Comparison of ENCODE assay signal across 8 cellular contexts in genomic region chr21:33379934-33380333, GRCh38. TPM values are rescaled to one million over a fixed set of nuclear protein-coding genes. Genes with fewer than 3 reads are reported as not detected.
DNase-seq lines count a peak whose midpoint lies in the region; ATAC-seq and TF ChIP-seq lines count a peak whose summit lies in the region.
"Not testable (repeated sequence)": the region's sequence is repeated elsewhere in the genome, so short reads cannot be mapped to it uniquely, and the experiment has no call there.

No MANE protein-coding gene starts in this region.

- CTCF ChIA-PET in PC-3 (lab: Charles Lee): interaction anchor here (1.5 kb wide), 1 partner anchor 65 kb away, joined by 5 read pairs; no protein-coding TSS in a partner anchor
- CTCF ChIA-PET in activated CD4-positive, alpha-beta T cell treated with anti-CD3 and anti-CD28 coated beads for 36 hours (lab: Charles Lee): interaction anchor here (0.6 to 2.7 kb wide), 12 partner anchors 8 to 183 kb away, joined by 3 to 24 read pairs (median 3); no protein-coding TSS in a partner anchor

- peak overlapping the region; percentile 85 for H3K9ac ChIP-seq in PC-3 (ENCODE audit: low read length)

- H3K36me3 ChIP-seq in PC-3 (ENCODE audit: low read depth, low read length); breast epithelium; muscle layer of duodenum (ENCODE audit: control insufficient read depth in 1 of 2, insufficient read depth in 2 of 2, low read length in 2 of 2): not testable (repeated sequence)

- H3K36me3 Mint-ChIP-seq in activated CD4-positive, alpha-beta T cell treated with anti-CD3 and anti-CD28 coated beads for 36 hours (ENCODE audit: low read depth); stimulated activated naive CD8-positive, alpha-beta T cell treated with anti-CD3 and anti-CD28 coated beads, Interleukin-15, Interleukin-2, amounts not matched to agents 100 ng/mL and 50 ng/mL, for 24 hours (ENCODE audit: low read depth): not testable (repeated sequence)

- POLR2A ChIA-PET in PC-3 (lab: Charles Lee; ENCODE audit: unreplicated experiment): not testable (repeated sequence)
- POLR2A ChIA-PET in activated CD4-positive, alpha-beta T cell treated with anti-CD3 and anti-CD28 coated beads for 36 hours (lab: Charles Lee): interaction anchor here (0.8 to 1.0 kb wide), 2 partner anchors 18 to 55 kb away, joined by 4 to 5 read pairs; partner anchors contain the start of gene IFNAR1

- TF ChIP-seq POLR2A in breast epithelium (IDR thresholded peaks at IDR 0.05): not testable (repeated sequence)

- H3K27ac ChIP-seq in PC-3 (ENCODE audit: low read length) (peak overlapping the region; percentile 95), breast epithelium (peak overlapping the region; percentile 88 to 91), muscle layer of duodenum (ENCODE audit: low read length) (peak overlapping the region; percentile 65)

- peak overlapping the region; percentile 19 for H3K4me3 Mint-ChIP-seq in activated CD4-positive, alpha-beta T cell treated with anti-CD3 and anti-CD28 coated beads for 36 hours
- peak overlapping the region; percentile 54 for H3K4me3 Mint-ChIP-seq in stimulated activated naive CD8-positive, alpha-beta T cell treated with anti-CD3 and anti-CD28 coated beads, Interleukin-15, Interleukin-2, amounts not matched to agents 100 ng/mL and 50 ng/mL, for 24 hours

- H3K9me3 Mint-ChIP-seq in activated CD4-positive, alpha-beta T cell treated with anti-CD3 and anti-CD28 coated beads for 36 hours (ENCODE audit: low read depth); stimulated activated naive CD8-positive, alpha-beta T cell treated with anti-CD3 and anti-CD28 coated beads, Interleukin-15, Interleukin-2, amounts not matched to agents 100 ng/mL and 50 ng/mL, for 24 hours: not testable (repeated sequence)

- intact Hi-C loops in PC-3 (cut with micrococcal nuclease): loop anchor here (2.0 to 5.0 kb wide), 2 partner anchors 25 to 162 kb away; partner anchors contain the start of genes GART and SON
- intact Hi-C loops in activated CD4-positive, alpha-beta T cell treated with anti-CD3 and anti-CD28 coated beads for 36 hours (cut with DNase I, micrococcal nuclease): loop anchor here (1.0 to 10.0 kb wide), 11 partner anchors 19 to 608 kb away; partner anchors contain the start of genes DONSON (in 1 of the 2), GART (in 1 of the 2), IFNAR1 (in 1 of the 2) and IFNGR2 (in 1 of the 2)
- intact Hi-C loops in breast epithelium (cut with DNase I; ENCODE audit: low total_unique reads): not testable (repeated sequence)

- H3K4me1 Mint-ChIP-seq in activated CD4-positive, alpha-beta T cell treated with anti-CD3 and anti-CD28 coated beads for 36 hours: peaks cover 61% of the 10 kb centered on the region
- peaks cover 71% of the 10 kb centered on the region for H3K4me1 Mint-ChIP-seq in stimulated activated naive CD8-positive, alpha-beta T cell treated with anti-CD3 and anti-CD28 coated beads, Interleukin-15, Interleukin-2, amounts not matched to agents 100 ng/mL and 50 ng/mL, for 24 hours (ENCODE audit: low read depth)

- H3K4me3 ChIP-seq in PC-3 (ENCODE audit: low read length); muscle layer of duodenum (ENCODE audit: low read depth in 1 of 2, low read length in 2 of 2): not testable (repeated sequence)
- H3K4me3 ChIP-seq in breast epithelium: peak overlapping the region in 1 of 3 donors; percentile 3

- H3K9me3 ChIP-seq in PC-3 (ENCODE audit: low read length); breast epithelium; muscle layer of duodenum (ENCODE audit: control insufficient read depth in 1 of 2, low read length in 2 of 2): not testable (repeated sequence)

- peak; percentile 48 for ATAC-seq in PC-3
- ATAC-seq in activated CD4-positive, alpha-beta T cell treated with anti-CD3 and anti-CD28 coated beads for 36 hours: not testable (repeated sequence)

- H3K4me2 ChIP-seq in PC-3 (ENCODE audit: low read length): peak overlapping the region; percentile 50

- TSS peak; percentile 96 for BruUV-seq in PC-3 (replicated peaks; lab: Mats Ljungman, UMichigan)

- H4K20me1 ChIP-seq in PC-3 (ENCODE audit: low read length): not testable (repeated sequence)

- DNase-seq in AG08395 (ENCODE audit: low spot score): peak; percentile 54
- peak; percentile 81 for DNase-seq in HPDE6-E6E7 (ENCODE audit: extremely low spot score)
- DNase-seq in PC-3: peak; percentile 76
- DNase-seq in activated CD4-positive, alpha-beta T cell treated with anti-CD3 and anti-CD28 coated beads for 36 hours; breast epithelium (ENCODE audit: low spot score in 2 of 2): not testable (repeated sequence)
- peak; percentile 58 for DNase-seq in glomerular visceral epithelial cell (ENCODE audit: extremely low spot score)

- H2AFZ ChIP-seq in PC-3 (ENCODE audit: low read length): not testable (repeated sequence)

- not testable (repeated sequence) for TF ChIP-seq CTCF in PC-3 (conservative IDR thresholded peaks at IDR 0.05; ENCODE audit: low read depth, low read length); breast epithelium (IDR thresholded peaks at IDR 0.05)

- H3F3A ChIP-seq in PC-3 (ENCODE audit: low read length, unreplicated experiment): not testable (repeated sequence)

- not testable (repeated sequence) for H3K27me3 Mint-ChIP-seq in activated CD4-positive, alpha-beta T cell treated with anti-CD3 and anti-CD28 coated beads for 36 hours; stimulated activated naive CD8-positive, alpha-beta T cell treated with anti-CD3 and anti-CD28 coated beads, Interleukin-15, Interleukin-2, amounts not matched to agents 100 ng/mL and 50 ng/mL, for 24 hours

- H3K27me3 ChIP-seq in PC-3 (ENCODE audit: low read length); breast epithelium; muscle layer of duodenum (ENCODE audit: low read depth, low read length): not testable (repeated sequence)

- H3K9me2 ChIP-seq in PC-3 (replicated peaks; ENCODE audit: low read length): not testable (repeated sequence)

- H3K4me1 ChIP-seq in PC-3 (ENCODE audit: insufficient read depth, low read length): peaks cover 47% of the 10 kb centered on the region
- H3K4me1 ChIP-seq in breast epithelium: peaks cover 0 to 11% of the 10 kb centered on the region in 2 donors
- H3K4me1 ChIP-seq in muscle layer of duodenum (ENCODE audit: control insufficient read depth in 1 of 2, insufficient read depth in 2 of 2, low read length in 2 of 2): peaks cover 10 to 14% of the 10 kb centered on the region in 2 donors

- H3K27ac Mint-ChIP-seq in activated CD4-positive, alpha-beta T cell treated with anti-CD3 and anti-CD28 coated beads for 36 hours: peak overlapping the region; percentile 88
- H3K27ac Mint-ChIP-seq in stimulated activated naive CD8-positive, alpha-beta T cell treated with anti-CD3 and anti-CD28 coated beads, Interleukin-15, Interleukin-2, amounts not matched to agents 100 ng/mL and 50 ng/mL, for 24 hours: peak overlapping the region; percentile 82

- H3K79me2 ChIP-seq in PC-3 (ENCODE audit: low read length): not testable (repeated sequence)

RNA-seq across cellular contexts. Expression of gene IFNGR2, which starts 23.3 kb away (rescaled TPM):
- total RNA-seq in PC-3 (2014; rRNA removed) (35.7 and 37.8 TPM in 2 replicates), breast epithelium (10 to 100 TPM; 61.6 to 76.7 (median 70.8) TPM)
- total RNA-seq in activated CD4-positive, alpha-beta T cell treated with anti-CD3 and anti-CD28 coated beads for 36 hours: 10 to 100 TPM; 16.4 to 18.9 TPM

RNA-seq across cellular contexts. Expression of gene IFNAR1, which starts 55.2 kb away (rescaled TPM):
- 13.2 and 18.4 TPM in 2 replicates for total RNA-seq in PC-3 (2014; rRNA removed)
- total RNA-seq in activated CD4-positive, alpha-beta T cell treated with anti-CD3 and anti-CD28 coated beads for 36 hours: 10 to 100 TPM; 21.8 to 29.6 TPM
- 10 to 100 TPM; 30.2 to 44.8 (median 42.9) TPM for total RNA-seq in breast epithelium
